ENCODE assay signal across 18 cellular contexts in genomic region chr3:113216393-113216792, GRCh38. TPM values are rescaled to one million over a fixed set of nuclear protein-coding genes. Genes with fewer than 3 reads are reported as not detected.
DNase-seq lines count a peak whose midpoint lies in the region; ATAC-seq and TF ChIP-seq lines count a peak whose summit lies in the region.
"Had no signal": no experiment of that assay in that cellular context is flagged by ENCODE, and none has a peak within 500 bp of the region (broad histone marks: within the 10 kb centered on the region; RNA-seq: fewer than 3 reads in every experiment).

No MANE protein-coding gene starts in this region.

- no peak overlapping the region for H2BK15ac ChIP-seq in IMR-90 (ENCODE audit: low read depth, low read length)
- no peak overlapping the region for H2BK15ac ChIP-seq in mesenchymal stem cell (ENCODE audit: low read depth, poor library complexity, severe bottlenecking)

- H3K4me2 ChIP-seq in IMR-90 (ENCODE audit: low read depth, low read length) (no peak overlapping the region), mesenchymal stem cell (ENCODE audit: low read length, poor library complexity, severe bottlenecking) (no peak overlapping the region)

- H3K9me3 ChIP-seq in IMR-90 (ENCODE audit: control insufficient read depth, insufficient read depth, low read length) (no peaks in the 10 kb centered on the region), esophagus (ENCODE audit: control insufficient read depth in 2 of 2, insufficient read depth in 1 of 2, low read depth in 1 of 2, low read length in 1 of 2) (no peaks in the 10 kb centered on the region), mesenchymal stem cell (ENCODE audit: control insufficient read depth, low read length) (no peaks in the 10 kb centered on the region), stomach (no peaks in the 10 kb centered on the region), endodermal cell (ENCODE audit: control insufficient read depth, low read length) (no peaks in the 10 kb centered on the region), upper lobe of right lung (no peaks in the 10 kb centered on the region)
- H3K9me3 ChIP-seq: Peyer's patch had no signal

- H3K18ac ChIP-seq in IMR-90 (ENCODE audit: low read depth, low read length) (no peak overlapping the region), mesenchymal stem cell (ENCODE audit: low read depth in 1 of 2, low read length in 2 of 2) (no peak overlapping the region)

- no peak for TF ChIP-seq RAD21 in IMR-90 (IDR thresholded peaks at IDR 0.05; ENCODE audit: low read length)

- H3K27me3 Mint-ChIP-seq in endodermal cell (ENCODE audit: insufficient read depth): peaks cover 49% of the 10 kb centered on the region

- H2BK5ac ChIP-seq in IMR-90 (ENCODE audit: low read depth, low read length, poor library complexity, severe bottlenecking): no peak overlapping the region
- no peak overlapping the region for H2BK5ac ChIP-seq in mesenchymal stem cell (ENCODE audit: low read depth, low read length, poor library complexity, severe bottlenecking)

- H3K4me1 ChIP-seq in IMR-90 (ENCODE audit: control insufficient read depth, insufficient read depth, low read length) (peaks cover 14% of the 10 kb centered on the region), esophagus (ENCODE audit: control insufficient read depth in 2 of 2, insufficient read depth in 2 of 2, low read length in 1 of 2) (peaks cover 0 to 2% of the 10 kb centered on the region in 2 donors), mesenchymal stem cell (ENCODE audit: control insufficient read depth, insufficient read depth, low read depth, low read length) (peaks cover 9% of the 10 kb centered on the region), stomach (peaks cover 0 to 91% (median 20%) of the 10 kb centered on the region in 4 donors), endodermal cell (ENCODE audit: control insufficient read depth, insufficient read depth, low read length) (no peaks in the 10 kb centered on the region), upper lobe of right lung (no peaks in the 10 kb centered on the region)

- H2BK20ac ChIP-seq in IMR-90 (ENCODE audit: low read depth, low read length): no peak overlapping the region

- no peak overlapping the region for H2BK12ac ChIP-seq in mesenchymal stem cell (ENCODE audit: low read length in 2 of 2)

- 40% methylated on average over 1 of the region's 5 CpGs; no CpG with 5 or more reads in 1 of the 2 experiments for WGBS in IMR-90 (ENCODE audit: extremely low coverage in 2 of 2, insufficient read length in 1 of 2), 2 experiments
- 43 to 52% methylated on average over 5 of the region's 5 CpGs for WGBS in esophagus, 2 donors
- WGBS in mesenchymal stem cell: 85% methylated on average over 4 of the region's 5 CpGs
- WGBS in stomach, 5 donors: 72 to 85% (median 79%) methylated on average over 5 of the region's 5 CpGs
- 94 to 97% methylated on average over 4 to 5 of the region's 5 CpGs for whole genome bisulfite sequencing in endodermal cell (ENCODE audit: insufficient coverage in 1 of 2, insufficient read length in 1 of 2), 2 experiments

- no peaks in the 10 kb centered on the region; the same call in 1 of the 2 replicates for H3K27me3 ChIP-seq in IMR-90 (ENCODE audit: control insufficient read depth, insufficient read depth, low read length)
- H3K27me3 ChIP-seq in esophagus (ENCODE audit: control insufficient read depth in 1 of 2, insufficient read depth in 2 of 2, low read length in 2 of 2): peaks cover 0 to 2% of the 10 kb centered on the region in 2 donors
- H3K27me3 ChIP-seq in mesenchymal stem cell (ENCODE audit: control insufficient read depth in 1 of 2, insufficient read depth in 1 of 2, low read length in 2 of 2): no peaks in the 10 kb centered on the region
- H3K27me3 ChIP-seq in stomach: peaks cover 0 to 21% (median 17%) of the 10 kb centered on the region in 3 donors
- peaks cover 48% of the 10 kb centered on the region for H3K27me3 ChIP-seq in endodermal cell (ENCODE audit: control insufficient read depth, insufficient read depth, low read length, poor library complexity, severe bottlenecking)
- peaks cover 17% of the 10 kb centered on the region for H3K27me3 ChIP-seq in upper lobe of right lung
- H3K27me3 ChIP-seq: Peyer's patch had no signal

- peaks cover 6% of the 10 kb centered on the region for H3K36me3 Mint-ChIP-seq in endodermal cell (ENCODE audit: low read depth)

- no peak overlapping the region for H2AK5ac ChIP-seq in IMR-90 (ENCODE audit: low read depth, low read length)
- no peak overlapping the region for H2AK5ac ChIP-seq in mesenchymal stem cell (ENCODE audit: low read length, severe bottlenecking)

- H3K4ac ChIP-seq in IMR-90 (ENCODE audit: low read depth, low read length) (no peak overlapping the region), mesenchymal stem cell (ENCODE audit: low read depth in 1 of 2, low read length in 2 of 2) (no peak overlapping the region)

- no TSS peak for BruUV-seq in IMR-90 (replicated peaks; lab: Mats Ljungman, UMichigan)

- no peak overlapping the region for H2BK120ac ChIP-seq in IMR-90 (ENCODE audit: low read depth, low read length)
- no peak overlapping the region for H2BK120ac ChIP-seq in mesenchymal stem cell (ENCODE audit: low read depth, low read length)

- no peak overlapping the region for H3K9ac ChIP-seq in IMR-90 (ENCODE audit: low read depth, low read length)
- H3K9ac ChIP-seq in mesenchymal stem cell (ENCODE audit: low read length): no peak overlapping the region
- no peak overlapping the region for H3K9ac ChIP-seq in endodermal cell (ENCODE audit: extremely low read depth, low read length, poor library complexity, severe bottlenecking)

- dilution Hi-C loops in IMR-90 (cut with HindIII; ENCODE audit: low sequenced_read_pairs, unreplicated experiment): no loop called here

- H4K91ac ChIP-seq in IMR-90 (ENCODE audit: insufficient read depth, low read depth, low read length) (no peak overlapping the region), mesenchymal stem cell (ENCODE audit: low read length) (no peak overlapping the region)

- TF ChIP-seq POLR2A in IMR-90 (IDR thresholded peaks at IDR 0.05; ENCODE audit: low read depth, low read length): no peak
- TF ChIP-seq POLR2A in stomach (IDR thresholded peaks at IDR 0.05): no peak

- intact Hi-C loops in IMR-90 (cut with micrococcal nuclease) (no loop called here), stomach (cut with DNase I; ENCODE audit: low total_unique reads) (no loop called here), upper lobe of right lung (cut with DNase I) (no loop called here)

- H3K23ac ChIP-seq in IMR-90 (ENCODE audit: low read depth, low read length) (no peak overlapping the region), mesenchymal stem cell (ENCODE audit: low read length in 2 of 2) (no peak overlapping the region)

- no peaks in the 10 kb centered on the region for H4K20me1 ChIP-seq in IMR-90 (ENCODE audit: insufficient read depth, low read length)

- H3K9me1 ChIP-seq in IMR-90 (ENCODE audit: insufficient read depth, low read length): 0 out of 2 replicates have a peak, but pooled peaks cover 2% of the 10 kb centered on the region

- no peak for ATAC-seq in IMR-90 (ENCODE audit: low read depth)
- no peak for ATAC-seq in upper lobe of right lung
- ATAC-seq: K562 had no signal

- no peak overlapping the region for H3K27ac ChIP-seq in IMR-90 (ENCODE audit: insufficient read depth, low read length)
- peak overlapping the region; percentile 25 to 66 for H3K27ac ChIP-seq in esophagus (ENCODE audit: low read depth in 2 of 2, low read length in 1 of 2)
- H3K27ac ChIP-seq in mesenchymal stem cell (ENCODE audit: low read length, poor library complexity, severe bottlenecking): no peak overlapping the region
- peak overlapping the region in 3 of 5 donors; percentile 47 to 92 (median 53) for H3K27ac ChIP-seq in stomach
- no peak overlapping the region for H3K27ac ChIP-seq in endodermal cell (ENCODE audit: low read depth, low read length)
- H3K27ac ChIP-seq in upper lobe of right lung: no peak overlapping the region
- H3K27ac ChIP-seq: Peyer's patch had no signal

- H3K79me1 ChIP-seq in IMR-90 (ENCODE audit: low read depth in 1 of 2, low read length in 2 of 2) (peaks cover 11% of the 10 kb centered on the region in 2 experiments; a peak in 2 of 4 replicates), mesenchymal stem cell (replicated peaks; ENCODE audit: low read length, poor library complexity, severe bottlenecking) (peaks cover 31% of the 10 kb centered on the region)

- H3K36me3 ChIP-seq in IMR-90 (ENCODE audit: control insufficient read depth, insufficient read depth, low read length): peaks cover 24% of the 10 kb centered on the region
- H3K36me3 ChIP-seq in esophagus (ENCODE audit: control insufficient read depth in 2 of 2, insufficient read depth in 2 of 2, low read length in 1 of 2): no peaks in the 10 kb centered on the region
- H3K36me3 ChIP-seq in mesenchymal stem cell (ENCODE audit: control insufficient read depth in 1 of 2, insufficient read depth in 2 of 2, low read depth in 1 of 2, low read length in 2 of 2): peaks cover 17 to 47% of the 10 kb centered on the region in 2 experiments
- H3K36me3 ChIP-seq in stomach: peaks cover 0 to 22% (median 13%) of the 10 kb centered on the region in 4 donors
- H3K36me3 ChIP-seq in endodermal cell (ENCODE audit: control insufficient read depth, insufficient read depth, low read length): no peaks in the 10 kb centered on the region
- no peaks in the 10 kb centered on the region for H3K36me3 ChIP-seq in upper lobe of right lung
- H3K36me3 ChIP-seq: Peyer's patch had no signal

- no peak overlapping the region for H2AK9ac ChIP-seq in IMR-90 (replicated peaks; ENCODE audit: low read depth, low read length, poor library complexity)

- H3K27ac Mint-ChIP-seq in endodermal cell: no peak overlapping the region
- H3K27ac Mint-ChIP-seq: B cell had no signal

- H4K5ac ChIP-seq in IMR-90 (ENCODE audit: low read depth, low read length): no peak overlapping the region

- DNase-seq in IMR-90 (no peak), mesenchymal stem cell (peak; percentile 52), stomach (no peak), endodermal cell (no peak), upper lobe of right lung (no peak), occipital lobe (lab: John Stamatoyannopoulos, UW) (no peak), pons (ENCODE audit: low spot score) (no peak)
- DNase-seq: DND-41; NCI-H1105; NCI-H2081; NCI-H446 treated with DMSO at 0.1 percent for 48 hours; NCI-H748 treated with DMSO at 0.1 percent for 48 hours; NK-92 treated with Interleukin-12 subunit alpha and Interleukin-12 subunit beta, amount 100 ng/mL, for 24 hours; Peyer's patch had no signal

- H3K4me3 ChIP-seq in IMR-90 (ENCODE audit: insufficient read depth, low read depth, low read length) (no peak overlapping the region), esophagus (ENCODE audit: low read depth in 1 of 2, low read length in 2 of 2) (no peak overlapping the region), mesenchymal stem cell (ENCODE audit: insufficient read depth in 1 of 2, low read depth in 1 of 2, low read length in 2 of 2) (no peak overlapping the region), stomach (no peak overlapping the region), endodermal cell (ENCODE audit: low read length) (no peak overlapping the region), upper lobe of right lung (no peak overlapping the region)
- H3K4me3 ChIP-seq: K562, Peyer's patch had no signal

- no peak overlapping the region for H3K56ac ChIP-seq in IMR-90 (ENCODE audit: extremely low read depth, insufficient read depth, low read length)

- POLR2A ChIA-PET in IMR-90 (lab: Charles Lee; ENCODE audit: unreplicated experiment): no interaction called here

- H3K14ac ChIP-seq in IMR-90 (replicated peaks; ENCODE audit: low read depth, low read length): no peak overlapping the region
- H3K14ac ChIP-seq in mesenchymal stem cell (ENCODE audit: low read length in 2 of 2): no peak overlapping the region

- no peak overlapping the region for H3K4me3 Mint-ChIP-seq in endodermal cell
- H3K4me3 Mint-ChIP-seq: B cell had no signal

- TF ChIP-seq CTCF in IMR-90 (conservative IDR thresholded peaks at IDR 0.05; ENCODE audit: low read depth, low read length): no peak
- no peak for TF ChIP-seq CTCF in stomach (IDR thresholded peaks at IDR 0.05)
- TF ChIP-seq CTCF in endodermal cell (conservative IDR thresholded peaks at IDR 0.05): no peak
- no peak for TF ChIP-seq CTCF in upper lobe of right lung (IDR thresholded peaks at IDR 0.05)

- H3K4me1 Mint-ChIP-seq in endodermal cell: peaks cover 13% of the 10 kb centered on the region

- CTCF ChIA-PET in IMR-90 (lab: Yijun Ruan, JAX): interaction anchor here (0.7 to 1.0 kb wide), 2 partner anchors 72 to 140 kb away, joined by 4 read pairs; no protein-coding TSS in a partner anchor

- in situ Hi-C loops in IMR-90 (cut with MboI; ENCODE audit: low sequenced_read_pairs): no loop called here

- H4K8ac ChIP-seq in IMR-90 (ENCODE audit: low read depth in 2 of 2, low read length in 2 of 2) (no peak overlapping the region), mesenchymal stem cell (ENCODE audit: low read length) (no peak overlapping the region)

- no peak for TF ChIP-seq EP300 in stomach (IDR thresholded peaks at IDR 0.05)

- H2AFZ ChIP-seq in IMR-90 (replicated peaks; ENCODE audit: low read length, poor library complexity) (no peak overlapping the region), mesenchymal stem cell (ENCODE audit: low read depth, low read length) (no peak overlapping the region)

- no peaks in the 10 kb centered on the region for H3K9me3 Mint-ChIP-seq in endodermal cell

RNA-seq across cellular contexts. Expression of gene BOC, which starts 5.0 kb away (rescaled TPM):
- 5.3 and 6.8 TPM in 2 replicates for total RNA-seq in IMR-90 (2012; rRNA removed)
- 13.6 and 15.2 TPM in 2 replicates for polyA plus RNA-seq in IMR-90 (2012; rRNA removed)
- 7.2 and 13.2 TPM in 2 replicates for polyA plus RNA-seq in IMR-90 (2012; cell fraction: cytosol; rRNA removed)
- 15.6 and 22.1 TPM in 2 replicates for polyA plus RNA-seq in IMR-90 (2012; cell fraction: nucleus; rRNA removed; ENCODE audit: low replicate concordance)
- 10 to 100 TPM; 26.6 to 29.6 TPM for polyA plus RNA-seq in esophagus
- polyA plus RNA-seq in mesenchymal stem cell (2013, experiment 1 of 2): 40.7 TPM
- 41.6 TPM for polyA plus RNA-seq in mesenchymal stem cell (2013, experiment 2 of 2)
- 10 to 100 TPM in 4 of 5 donors, 1 to 10 TPM in 1; 9.8 to 51.3 (median 32.2) TPM for total RNA-seq in stomach
- 10 to 100 TPM in 1 of 3 donors, 1 to 10 TPM in 2; 5.2 to 17.5 (median 8.8) TPM for polyA plus RNA-seq in stomach
- 10 to 100 TPM in 1 of 2 donors, 1 to 10 TPM in 1; 9.8 to 12.3 TPM for total RNA-seq in endodermal cell
- 207 TPM for polyA plus RNA-seq in endodermal cell (2013, experiment 1 of 2)
- 163 TPM for polyA plus RNA-seq in endodermal cell (2013, experiment 2 of 2)
- total RNA-seq in upper lobe of right lung: 6.1 TPM
- total RNA-seq in occipital lobe: 11.2 TPM
- total RNA-seq: G401, K562 had no signal
- polyA plus RNA-seq: K562 had no signal

Comparison
In these comparisons a context has a peak if more than half of its experiments do, and no peak if none do; other contexts are left out.
1. H3K27ac ChIP-seq: peak in esophagus (2 of 2) and stomach (3 of 5); none in IMR-90 (single experiment), mesenchymal stem cell (single experiment), endodermal cell (single experiment) and upper lobe of right lung (single experiment).